Comparison of ENCODE assay signal across 8 cellular contexts in the genomic region with DNA sequence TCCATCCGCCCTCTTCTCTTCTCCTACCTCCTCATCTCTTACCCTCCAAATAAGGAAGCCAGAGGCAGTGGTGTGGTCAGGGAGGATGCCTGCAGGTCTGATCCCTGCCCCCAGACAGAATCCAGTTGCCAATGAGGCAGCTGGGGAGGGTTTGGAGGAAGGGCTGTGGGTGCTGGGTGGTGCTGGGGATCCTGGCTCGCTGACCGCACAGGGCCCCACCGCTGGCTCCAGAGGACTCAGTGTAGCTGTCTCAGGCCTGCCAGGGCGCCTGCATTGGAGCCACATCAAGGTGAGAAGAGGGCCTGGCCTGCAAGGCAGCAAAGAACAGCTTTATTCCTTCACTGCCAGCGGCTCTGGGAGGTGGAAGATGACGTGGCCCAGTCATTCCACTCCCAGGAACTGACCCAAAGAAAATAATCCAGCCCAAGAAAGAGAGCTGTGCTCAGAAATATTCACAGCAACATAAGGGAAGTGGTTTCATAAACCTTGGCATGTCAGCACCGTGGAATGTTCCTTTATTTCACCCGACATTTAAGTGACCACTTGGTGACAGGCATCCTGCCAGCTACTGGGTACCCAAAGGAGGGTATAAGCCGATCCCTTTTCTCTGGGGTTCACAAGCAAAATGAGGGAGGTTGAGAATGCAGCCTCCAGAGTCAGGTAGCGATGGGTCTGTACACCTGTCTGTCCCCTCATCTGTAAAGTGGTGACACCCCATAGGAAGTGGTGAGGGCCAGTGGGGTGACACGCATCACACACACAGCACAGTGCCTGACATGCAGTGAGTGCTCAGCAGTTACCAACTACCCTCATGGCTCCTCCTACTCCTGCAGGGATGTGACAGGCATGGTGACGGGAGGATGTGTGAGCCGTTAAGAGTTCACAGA.
DNase-seq lines count a peak whose midpoint lies in the region; ATAC-seq, FAIRE-seq and TF ChIP-seq lines count a peak whose summit lies in the region.

No MANE protein-coding gene starts in this region.

- peaks cover 11% of the 10 kb centered on the region for H3K4me1 ChIP-seq in CD4-positive, CD25-positive, alpha-beta regulatory T cell (ENCODE audit: control insufficient read depth, insufficient read depth, low read length, poor library complexity, severe bottlenecking)
- peaks cover 0 to 18% of the 10 kb centered on the region in 2 donors for H3K4me1 ChIP-seq in adrenal gland (replicated peaks in 1 of 2)

- ATAC-seq in CD4-positive, CD25-positive, alpha-beta regulatory T cell (ENCODE audit: low read depth in 2 of 2), result peak; percentile 74 to 75
- ATAC-seq in HG02973 (IDR thresholded peaks at IDR 0.05; ENCODE audit: unreplicated experiment) (peak; percentile 43), GM19328 (IDR thresholded peaks at IDR 0.05; ENCODE audit: unreplicated experiment) (no peak)

- no peaks in the 10 kb centered on the region for H3K36me3 Mint-ChIP-seq in CD4-positive, CD25-positive, alpha-beta regulatory T cell

- no peak overlapping the region for H3K27ac Mint-ChIP-seq in CD4-positive, CD25-positive, alpha-beta regulatory T cell

- no peaks in the 10 kb centered on the region for H3K36me3 ChIP-seq in CD4-positive, CD25-positive, alpha-beta regulatory T cell (ENCODE audit: control insufficient read depth, insufficient read depth, low read length)
- H3K36me3 ChIP-seq in adrenal gland (replicated peaks in 1 of 2), result no peaks in the 10 kb centered on the region

- H3K4me3 Mint-ChIP-seq in CD4-positive, CD25-positive, alpha-beta regulatory T cell, result no peak overlapping the region

- TF ChIP-seq POLR2A in adrenal gland (IDR thresholded peaks at IDR 0.05), result no peak

- H3K4me3 ChIP-seq in CD4-positive, CD25-positive, alpha-beta regulatory T cell (ENCODE audit: low read depth, low read length), result no peak overlapping the region
- no peak overlapping the region for H3K4me3 ChIP-seq in adrenal gland

- H3K9me3 Mint-ChIP-seq in CD4-positive, CD25-positive, alpha-beta regulatory T cell, result peaks cover 0 to 5% (median 1%) of the 10 kb centered on the region in 7 donors

- intact Hi-C loops in adrenal gland (cut with DNase I), result no loop called here

- peaks cover 2% of the 10 kb centered on the region for H3K27me3 ChIP-seq in CD4-positive, CD25-positive, alpha-beta regulatory T cell (ENCODE audit: control insufficient read depth, insufficient read depth, low read length)
- H3K27me3 ChIP-seq in adrenal gland (no peaks in the 10 kb centered on the region), layer of hippocampus (ENCODE audit: control insufficient read depth, insufficient read depth, low read length) (no peaks in the 10 kb centered on the region)

- no peaks in the 10 kb centered on the region for H3K9me3 ChIP-seq in CD4-positive, CD25-positive, alpha-beta regulatory T cell (ENCODE audit: control insufficient read depth in 2 of 2, low read length in 2 of 2)
- H3K9me3 ChIP-seq in adrenal gland (replicated peaks in 1 of 3), result no peaks in the 10 kb centered on the region

- peaks cover 5 to 26% (median 8%) of the 10 kb centered on the region in 4 donors for H3K4me1 Mint-ChIP-seq in CD4-positive, CD25-positive, alpha-beta regulatory T cell

- no peak for TF ChIP-seq CTCF in adrenal gland (IDR thresholded peaks at IDR 0.05)

- peaks cover 9% of the 10 kb centered on the region for H3K27me3 Mint-ChIP-seq in CD4-positive, CD25-positive, alpha-beta regulatory T cell

- peak; percentile 94 for FAIRE-seq in urothelium cell line (lab: Jason Lieb, UNC)

- H3K27ac ChIP-seq in CD4-positive, CD25-positive, alpha-beta regulatory T cell (ENCODE audit: insufficient read depth, low read length, poor library complexity, severe bottlenecking), result no peak overlapping the region
- H3K27ac ChIP-seq in adrenal gland, result peak overlapping the region in 4 of 5 donors; percentile 11 to 86 (median 50)
- peak overlapping the region; percentile 16 for H3K27ac ChIP-seq in layer of hippocampus (ENCODE audit: low read depth, low read length)

- WGBS in adrenal gland, 4 donors, result 66 to 76% (median 70%) methylated on average over 14 of the region's 14 CpGs

- peak in 2 of 3 donors; percentile 8 to 68 for DNase-seq in CD4-positive, CD25-positive, alpha-beta regulatory T cell
- DNase-seq in adrenal gland, result peak in 6 of 7 donors; percentile 20 to 65 (median 40)
- DNase-seq in urothelium cell line (ENCODE audit: low spot score), result peak; percentile 86
- no peak for DNase-seq in C1 segment of cervical spinal cord (lab: John Stamatoyannopoulos, UW)
- DNase-seq in iPS-NIHi11 (ENCODE audit: low spot score), result no peak

Comparison
In these comparisons a context has a peak if more than half of its experiments do, and no peak if none do; other contexts are left out.
1. DNase-seq: peak in CD4-positive, CD25-positive, alpha-beta regulatory T cell (2 of 3), adrenal gland (6 of 7) and urothelium cell line (single experiment); none in C1 segment of cervical spinal cord (0 of 14) and iPS-NIHi11 (single experiment).